ENCODE assay signal across 11 cellular contexts in genomic region chr3:195221015-195221853, GRCh38. TPM values are rescaled to one million over a fixed set of nuclear protein-coding genes. Genes with fewer than 3 reads are reported as not detected.
A peak's percentile ranks its signal among the peaks of the same experiment; 100 is the strongest.
DNase-seq lines count a peak whose midpoint lies in the region; ATAC-seq and TF ChIP-seq lines count a peak whose summit lies in the region.
"Had no signal": no experiment of that assay in that cellular context is flagged by ENCODE, and none has a peak within 500 bp of the region (broad histone marks: within the 10 kb centered on the region; RNA-seq: fewer than 3 reads in every experiment).

No MANE protein-coding gene starts in this region.

- no peaks in the 10 kb centered on the region for H3K9me2 ChIP-seq in PC-9 (ENCODE audit: insufficient read depth)

- TF ChIP-seq CTCF in PC-9 (conservative IDR thresholded peaks at IDR 0.05), result no peak

- no peak for ATAC-seq in GM19351 (IDR thresholded peaks at IDR 0.05; ENCODE audit: unreplicated experiment)
- ATAC-seq: natural killer cell had no signal

- no peak overlapping the region for H2AFZ ChIP-seq in PC-9

- no TSS peak for BruUV-seq in PC-9 (replicated peaks; lab: Mats Ljungman, UMichigan)

- DNase-seq in EH (ENCODE audit: low read depth) (peak; percentile 69), NCI-H446 treated with DMSO at 0.1 percent for 48 hours (lab: John Stamatoyannopoulos, UW) (peak; percentile 26), fibroblast of peridontal ligament (ENCODE audit: extremely low read depth) (peak; percentile 68), PC-9 (no peak), T-helper 1 cell (no peak), NCI-H2081 (lab: John Stamatoyannopoulos, UW) (no peak)
- DNase-seq: DMS79 treated with DMSO at 0.1 percent for 48 hours, natural killer cell, NCI-H2171 treated with DMSO at 0.1 percent for 48 hours had no signal

- no peaks in the 10 kb centered on the region; the same call in 1 of the 2 replicates for H3F3A ChIP-seq in PC-9 (ENCODE audit: insufficient read depth, low read depth)

- no peaks in the 10 kb centered on the region for H4K20me1 ChIP-seq in PC-9 (ENCODE audit: insufficient read depth)

- no peak overlapping the region for H3K9ac ChIP-seq in rectal smooth muscle tissue (ENCODE audit: low read length)

- H3K27ac ChIP-seq in rectal smooth muscle tissue (ENCODE audit: low read depth, low read length), result peak overlapping the region; percentile 81
- no peak overlapping the region for H3K27ac ChIP-seq in PC-9

- no peak overlapping the region for H3K4me2 ChIP-seq in PC-9

- H3K27me3 ChIP-seq in rectal smooth muscle tissue (ENCODE audit: control insufficient read depth, insufficient read depth, low read length), result no peaks in the 10 kb centered on the region
- no peaks in the 10 kb centered on the region for H3K27me3 ChIP-seq in PC-9 (ENCODE audit: insufficient read depth, low read depth)

- POLR2A ChIA-PET in PC-9 (lab: Charles Lee; ENCODE audit: unreplicated experiment), result no interaction called here

- H3K4me3 ChIP-seq in rectal smooth muscle tissue (ENCODE audit: low read length) (no peak overlapping the region), PC-9 (no peak overlapping the region)

- no peaks in the 10 kb centered on the region for H3K79me2 ChIP-seq in PC-9 (ENCODE audit: low read depth)

- H3K9me3 ChIP-seq in PC-9 (ENCODE audit: insufficient read depth, low read depth), result no peaks in the 10 kb centered on the region

- H3K36me3 ChIP-seq in rectal smooth muscle tissue (ENCODE audit: control insufficient read depth, insufficient read depth, low read length), result no peaks in the 10 kb centered on the region
- H3K36me3 ChIP-seq in PC-9 (ENCODE audit: low read depth), result no peaks in the 10 kb centered on the region

- intact Hi-C loops in PC-9 (cut with micrococcal nuclease; ENCODE audit: unreplicated experiment), result no loop called here

- H3K4me1 ChIP-seq in rectal smooth muscle tissue (ENCODE audit: control insufficient read depth, insufficient read depth, low read length) (peaks cover 23% of the 10 kb centered on the region), PC-9 (replicated peaks; ENCODE audit: insufficient read depth) (no peaks in the 10 kb centered on the region)

- CTCF ChIA-PET in PC-9 (lab: Charles Lee), result interaction anchor here (0.6 kb wide), 1 partner anchor 45 kb away, joined by 5 read pairs; no protein-coding TSS in a partner anchor

RNA-seq across cellular contexts. Expression of gene XXYLT1, which starts 49.7 kb away (rescaled TPM):
- total RNA-seq in PC-9 (2021), result 13.3 and 14.6 TPM in 2 replicates

Comparison
In these comparisons a context has a peak if more than half of its experiments do, and no peak if none do; other contexts are left out.
1. DNase-seq: peak in EH (single experiment), NCI-H446 treated with DMSO at 0.1 percent for 48 hours (single experiment) and fibroblast of peridontal ligament (single experiment); none in PC-9 (0 of 2), T-helper 1 cell (0 of 5) and NCI-H2081 (0 of 2).